Comparison of ENCODE assay signal across 21 cellular contexts in genomic region chr1:243291287-243291686, GRCh38.
"Had no signal": no experiment of that assay in that cellular context is flagged by ENCODE, and none has a peak within 500 bp of the region (broad histone marks: within the 10 kb centered on the region; RNA-seq: fewer than 3 reads in every experiment).

No MANE protein-coding gene starts in this region.

- H3K36me3 ChIP-seq: thyroid gland had no signal

- H3K27ac ChIP-seq: body of pancreas, epithelial cell of prostate, gastrocnemius medialis, left ventricle myocardium inferior, pancreas, thyroid gland had no signal

- H3K9me3 Mint-ChIP-seq: endodermal cell had no signal

- H3K4me3 Mint-ChIP-seq: activated B cell treated with CpG ODN at 0.5 μM for 24 hours; activated CD4-positive, alpha-beta memory T cell treated with anti-CD3 and anti-CD28 coated beads, Interleukin-2, amount 10 ng/mL, durations not matched to agents 7 days and 5 days; activated CD8-positive, alpha-beta memory T cell treated with anti-CD3 and anti-CD28 coated beads, Interleukin-2, amount 10 ng/mL, durations not matched to agents 7 days and 5 days; activated naive CD8-positive, alpha-beta T cell treated with anti-CD3 and anti-CD28 coated beads for 36 hours; endodermal cell; naive thymus-derived CD4-positive, alpha-beta T cell; T-cell had no signal

- ATAC-seq: activated CD8-positive, alpha-beta memory T cell treated with anti-CD3 and anti-CD28 coated beads, Interleukin-2, amount 10 ng/mL, durations not matched to agents 7 days and 5 days; body of pancreas; gastrocnemius medialis; naive thymus-derived CD4-positive, alpha-beta T cell; pancreas; sciatic nerve; T-cell had no signal

- H3K27ac Mint-ChIP-seq: activated CD4-positive, alpha-beta memory T cell treated with anti-CD3 and anti-CD28 coated beads, Interleukin-2, amount 10 ng/mL, durations not matched to agents 7 days and 5 days; activated CD8-positive, alpha-beta memory T cell treated with anti-CD3 and anti-CD28 coated beads, Interleukin-2, amount 10 ng/mL, durations not matched to agents 7 days and 5 days; activated naive CD8-positive, alpha-beta T cell treated with anti-CD3 and anti-CD28 coated beads for 36 hours; endodermal cell had no signal

- H3K9me3 ChIP-seq: body of pancreas, pancreas, thyroid gland had no signal

- H3K27me3 ChIP-seq: body of pancreas, gastrocnemius medialis, pancreas, thyroid gland had no signal

- DNase-seq: activated B cell treated with CpG ODN at 0.5 μM for 24 hours; activated CD4-positive, alpha-beta memory T cell treated with anti-CD3 and anti-CD28 coated beads, Interleukin-2, amount 10 ng/mL, durations not matched to agents 7 days and 5 days; activated CD4-positive, alpha-beta T cell treated with anti-CD3 and anti-CD28 coated beads for 48 hours; activated CD8-positive, alpha-beta memory T cell treated with anti-CD3 and anti-CD28 coated beads, Interleukin-2, amount 10 ng/mL, durations not matched to agents 7 days and 5 days; activated naive CD8-positive, alpha-beta T cell treated with anti-CD3 and anti-CD28 coated beads for 36 hours; amygdala; body of pancreas; endodermal cell; gastrocnemius medialis; head of caudate nucleus; left ventricle myocardium inferior; mammary epithelial cell; naive thymus-derived CD4-positive, alpha-beta T cell; pancreas; stimulated activated CD4-positive, alpha-beta T cell treated with anti-CD3 and anti-CD28 coated beads, Interleukin-1b, Interleukin-23, amount 100 ng/mL, for 48 hours; stimulated activated CD8-positive, alpha-beta memory T cell treated with anti-CD3 and anti-CD28 coated beads, Interleukin-4, amount 100 ng/mL, for 48 hours; stimulated activated naive CD4-positive, alpha-beta T cell; T-cell; thyroid gland had no signal

- H3K4me1 ChIP-seq: body of pancreas, gastrocnemius medialis, pancreas had no signal

- H3K4me3 ChIP-seq: body of pancreas, gastrocnemius medialis, left ventricle myocardium inferior, pancreas, thyroid gland had no signal

- H3K27me3 Mint-ChIP-seq: activated B cell treated with CpG ODN at 0.5 μM for 24 hours; activated CD4-positive, alpha-beta memory T cell treated with anti-CD3 and anti-CD28 coated beads, Interleukin-2, amount 10 ng/mL, durations not matched to agents 7 days and 5 days; activated CD8-positive, alpha-beta memory T cell treated with anti-CD3 and anti-CD28 coated beads, Interleukin-2, amount 10 ng/mL, durations not matched to agents 7 days and 5 days; activated naive CD8-positive, alpha-beta T cell treated with anti-CD3 and anti-CD28 coated beads for 36 hours; naive thymus-derived CD4-positive, alpha-beta T cell; T-cell had no signal
